Comparison of ENCODE assay signal across 8 cellular contexts in the genomic region with DNA sequence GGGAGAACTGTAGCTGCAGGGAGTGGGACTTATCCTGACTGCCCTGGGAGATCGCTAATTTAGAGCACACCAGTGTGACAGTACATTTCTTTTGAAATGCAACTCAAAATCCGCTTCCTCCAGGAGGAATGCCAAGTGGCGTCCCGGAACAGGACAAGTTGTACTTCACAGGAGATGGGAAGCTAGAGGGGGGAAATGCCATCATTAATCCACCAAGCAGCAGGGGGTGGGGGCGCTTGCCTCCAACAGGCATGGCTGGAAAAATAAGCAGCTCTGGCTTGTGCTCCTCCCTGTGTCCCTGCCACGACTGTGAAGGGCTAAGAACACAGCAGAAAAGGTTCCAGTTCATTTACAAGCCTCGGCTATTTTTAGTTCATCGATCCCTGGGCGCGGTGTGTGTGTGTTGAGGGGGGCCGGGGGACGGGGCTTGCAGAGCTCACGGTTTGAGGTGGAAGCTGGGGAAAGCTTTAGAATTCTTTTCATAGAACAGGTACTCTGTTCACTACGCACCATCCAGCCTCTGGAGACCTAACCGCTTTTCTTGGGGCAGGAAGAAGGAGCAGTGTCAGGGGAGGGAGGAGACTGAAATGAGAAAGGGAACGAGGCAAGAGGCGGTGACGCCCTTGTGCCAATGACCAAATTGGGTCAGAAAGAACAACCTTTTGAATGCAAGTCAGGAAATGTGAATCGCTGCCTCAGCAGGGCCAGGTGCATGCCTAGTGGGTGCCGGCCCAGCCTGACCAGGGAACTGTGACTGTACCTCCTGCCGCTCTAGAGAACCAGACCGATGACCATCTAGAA. TPM values are rescaled to one million over a fixed set of nuclear protein-coding genes. Genes with fewer than 3 reads are reported as not detected.
DNase-seq lines count a peak whose midpoint lies in the region; ATAC-seq, FAIRE-seq and TF ChIP-seq lines count a peak whose summit lies in the region.

No MANE protein-coding gene starts in this region.

- intact Hi-C loops in body of pancreas (cut with DNase I) = no loop called here

- DNase-seq in GM10266 (ENCODE audit: extremely low spot score) = peak; percentile 38
- DNase-seq in NCI-H69 (lab: John Stamatoyannopoulos, UW) = peak; percentile 28
- DNase-seq in body of pancreas = peak; percentile 74 to 90 (median 86)
- DNase-seq in HTR-8/SVneo (ENCODE audit: insufficient read length, low spot score) = no peak
- DNase-seq in NCI-H1048 (lab: John Stamatoyannopoulos, UW) = no peak

- TF ChIP-seq CTCF in GM10266 (IDR thresholded peaks at IDR 0.05; ENCODE audit: control insufficient read depth, insufficient read depth, low read depth, missing control alignments) (no peak), body of pancreas (IDR thresholded peaks at IDR 0.05) (no peak)

- FAIRE-seq in islet of Langerhans (lab: Jason Lieb, UNC) (peak; percentile 49), HTR-8/SVneo (lab: Jason Lieb, UNC) (no peak)

- peak overlapping the region; percentile 55 to 85 (median 82) for H3K9ac ChIP-seq in skeletal muscle tissue (ENCODE audit: low read depth in 1 of 3, low read length in 3 of 3)

- H3K4me1 ChIP-seq in body of pancreas = peaks cover 38% of the 10 kb centered on the region
- peaks cover 9 to 18% (median 14%) of the 10 kb centered on the region in 3 donors for H3K4me1 ChIP-seq in skeletal muscle tissue (ENCODE audit: control insufficient read depth in 3 of 3, insufficient read depth in 3 of 3, low read length in 3 of 3)

- TF ChIP-seq POLR2A in body of pancreas (IDR thresholded peaks at IDR 0.05) = peak in 2 of 3 donors; percentile 60 to 63

- H3K27ac ChIP-seq in body of pancreas (peak overlapping the region; percentile 62 to 89 (median 88)), skeletal muscle tissue (ENCODE audit: low read depth, low read length) (peak overlapping the region; percentile 41)

- 1 to 4% methylated on average over 20 to 22 of the region's 22 CpGs for WGBS in body of pancreas, 2 donors

- H3K4me3 ChIP-seq in body of pancreas (peak overlapping the region in 1 of 2 donors; percentile 0), skeletal muscle tissue (ENCODE audit: low read length in 3 of 3) (peak overlapping the region; percentile 64 to 78 (median 77))

- peak; percentile 52 for ATAC-seq in HG02763 (IDR thresholded peaks at IDR 0.05; ENCODE audit: unreplicated experiment)
- ATAC-seq in body of pancreas = peak; percentile 82

- no peaks in the 10 kb centered on the region for H3K27me3 ChIP-seq in body of pancreas
- H3K27me3 ChIP-seq in skeletal muscle tissue (ENCODE audit: control insufficient read depth in 3 of 3, insufficient read depth in 3 of 3, low read length in 3 of 3) = no peaks in the 10 kb centered on the region

- H3K36me3 ChIP-seq in body of pancreas (replicated peaks in 1 of 2; ENCODE audit: insufficient read depth in 1 of 2, low read depth in 2 of 2) = no peaks in the 10 kb centered on the region
- no peaks in the 10 kb centered on the region for H3K36me3 ChIP-seq in skeletal muscle tissue (ENCODE audit: control insufficient read depth in 3 of 3, insufficient read depth in 3 of 3, low read length in 3 of 3)

- no peaks in the 10 kb centered on the region for H3K9me3 ChIP-seq in body of pancreas
- H3K9me3 ChIP-seq in skeletal muscle tissue (ENCODE audit: control insufficient read depth in 3 of 3, low read length in 3 of 3) = no peaks in the 10 kb centered on the region

RNA-seq across cellular contexts. Expression of a gene that starts 51.8 kb away (rescaled TPM):
- total RNA-seq in body of pancreas = 10 to 100 TPM in 1 of 2 donors, under 1 TPM in 1; 0.78 to 16.2 TPM
- 2.6 TPM for total RNA-seq in skeletal muscle tissue

Comparison
In these comparisons a context has a peak if more than half of its experiments do, and no peak if none do; other contexts are left out.
1. DNase-seq: peak in GM10266 (single experiment), NCI-H69 (single experiment) and body of pancreas (4 of 4); none in HTR-8/SVneo (single experiment) and NCI-H1048 (single experiment).